In genomic region chr3:52514576-52514975, GRCh38 we compare ENCODE assay signal across 5 cellular contexts.
"Had no signal": no experiment of that assay in that cellular context is flagged by ENCODE, and none has a peak within 500 bp of the region (broad histone marks: within the 10 kb centered on the region; RNA-seq: fewer than 3 reads in every experiment).

No MANE protein-coding gene starts in this region.

- H3K9ac ChIP-seq: KMS-11 had no signal

- H3K4me3 Mint-ChIP-seq: GM23338, H9 had no signal

- H3K27ac Mint-ChIP-seq: GM23338 had no signal

- ATAC-seq: GM23338, K562 had no signal

- H3K9me3 Mint-ChIP-seq: GM23338, H9 had no signal

- DNase-seq: H9, HCEC 1CT had no signal

- H3K4me3 ChIP-seq: GM23338, K562 had no signal

- H2AFZ ChIP-seq: GM23338 had no signal

- H3K27ac ChIP-seq: KMS-11 had no signal

- H3K4me2 ChIP-seq: GM23338, KMS-11 had no signal
